ENCODE assay signal across 1 cellular context in the genomic region with DNA sequence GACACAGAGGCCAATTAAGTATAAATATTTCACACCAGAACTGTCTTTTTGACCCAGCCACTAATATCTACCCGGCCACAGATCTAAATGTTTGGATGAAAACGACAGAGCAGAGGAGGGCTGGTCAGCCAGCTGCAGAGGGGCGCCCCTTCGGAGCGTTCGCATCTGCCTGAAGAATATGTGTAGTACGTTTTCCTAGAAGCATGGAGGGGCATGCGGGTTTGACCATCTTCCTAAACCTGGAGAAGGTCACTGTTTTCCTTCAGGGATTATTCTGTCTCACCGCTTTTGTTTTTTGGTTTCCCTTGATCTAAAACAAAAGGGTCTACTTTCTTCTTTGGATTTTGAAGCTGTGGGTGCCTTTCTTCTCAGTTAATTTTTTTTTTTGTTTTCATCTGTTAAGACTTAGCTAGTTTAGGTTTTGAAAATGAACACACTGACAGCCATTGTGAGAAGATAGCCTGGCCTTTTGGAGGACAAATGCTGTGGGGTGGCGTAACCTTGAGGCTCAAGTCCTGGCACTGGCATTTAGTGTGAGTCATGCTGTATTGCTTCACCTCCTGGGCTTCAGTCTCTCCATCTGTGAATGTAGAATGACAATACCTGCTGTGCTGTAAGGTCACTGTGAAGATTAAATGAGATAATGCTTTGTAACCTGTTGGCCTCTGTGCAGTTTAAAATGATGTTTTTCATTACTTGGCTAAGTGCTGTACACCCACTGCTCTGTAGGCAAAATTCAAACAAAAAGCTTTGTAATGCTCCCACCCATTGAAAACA.
TF ChIP-seq lines count a peak whose summit lies in the region.

No MANE protein-coding gene starts in this region.

TF ChIP-seq in IMR-90, 13 proteins besides CTCF, POLR2A, EP300 and RAD21:
- TF ChIP-seq BHLHE40 (IDR thresholded peaks at IDR 0.05; ENCODE audit: low read depth, low read length) (peak; percentile 20; the same call in 1 of the 2 replicates), NFE2L2 (IDR thresholded peaks at IDR 0.05; ENCODE audit: low read depth, low read length) (no peak), FOS (IDR thresholded peaks at IDR 0.05; ENCODE audit: low read depth, low read length) (peak; percentile 81), CEBPB (IDR thresholded peaks at IDR 0.05; ENCODE audit: low read depth, low read length) (peak; percentile 99), SMC3 (IDR thresholded peaks at IDR 0.05; ENCODE audit: low read depth, low read length) (no peak)
- TF ChIP-seq, protein P1, sequence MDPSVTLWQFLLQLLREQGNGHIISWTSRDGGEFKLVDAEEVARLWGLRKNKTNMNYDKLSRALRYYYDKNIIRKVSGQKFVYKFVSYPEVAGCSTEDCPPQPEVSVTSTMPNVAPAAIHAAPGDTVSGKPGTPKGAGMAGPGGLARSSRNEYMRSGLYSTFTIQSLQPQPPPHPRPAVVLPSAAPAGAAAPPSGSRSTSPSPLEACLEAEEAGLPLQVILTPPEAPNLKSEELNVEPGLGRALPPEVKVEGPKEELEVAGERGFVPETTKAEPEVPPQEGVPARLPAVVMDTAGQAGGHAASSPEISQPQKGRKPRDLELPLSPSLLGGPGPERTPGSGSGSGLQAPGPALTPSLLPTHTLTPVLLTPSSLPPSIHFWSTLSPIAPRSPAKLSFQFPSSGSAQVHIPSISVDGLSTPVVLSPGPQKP (IDR thresholded peaks at IDR 0.05; ENCODE audit: borderline replicate concordance, low read depth, low read length): no peak
TF ChIP-seq in IMR-90: peak in this region for 3.
